Comparison of ENCODE assay signal across 19 cellular contexts in the genomic region with DNA sequence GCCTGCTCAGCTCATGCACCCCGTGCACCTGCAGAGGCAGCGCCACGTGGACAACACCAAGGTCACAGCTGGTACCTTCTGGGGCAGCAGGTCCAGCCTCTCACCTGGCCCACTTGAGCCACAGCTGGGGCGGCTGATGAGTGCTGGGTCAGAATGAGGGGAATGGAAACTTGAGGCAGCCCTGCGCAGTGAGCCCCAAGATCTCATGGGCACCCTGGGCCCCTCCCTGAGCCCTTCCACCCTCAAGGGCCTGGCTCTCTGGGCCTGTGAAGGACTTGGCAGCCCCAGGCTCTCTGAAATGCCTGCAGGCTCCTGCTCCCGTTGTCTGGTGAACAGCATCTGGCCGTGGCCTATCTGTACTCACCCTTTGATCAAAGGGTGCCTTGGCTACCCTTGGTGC.
"Had no signal": no experiment of that assay in that cellular context is flagged by ENCODE, and none has a peak within 500 bp of the region (broad histone marks: within the 10 kb centered on the region; RNA-seq: fewer than 3 reads in every experiment).

No MANE protein-coding gene starts in this region.

- H3K36me3 ChIP-seq: ovary had no signal

- H3K27ac Mint-ChIP-seq: activated CD4-positive, alpha-beta memory T cell treated with anti-CD3 and anti-CD28 coated beads for 36 hours; activated naive CD8-positive, alpha-beta T cell treated with anti-CD3 and anti-CD28 coated beads, Interleukin-2, amount 10 ng/mL, durations not matched to agents 7 days and 5 days; brain; dendritic cell treated with granulocyte-macrophage colony-stimulating factor and Interleukin-4, amounts not matched to agents 40 ng/mL and 50 ng/mL, for 4 days; immature natural killer cell; naive thymus-derived CD4-positive, alpha-beta T cell; stimulated activated naive B cell treated with anti-CD40 and anti-IgM and Interleukin-4, amounts not matched to agents 10 μg/mL and 1 μg/mL and 100 μg/mL, for 72 hours had no signal

- H3K4me3 ChIP-seq: mucosa of descending colon, ovary had no signal

- H3K4me1 Mint-ChIP-seq: activated naive CD8-positive, alpha-beta T cell treated with anti-CD3 and anti-CD28 coated beads, Interleukin-2, amount 10 ng/mL, durations not matched to agents 7 days and 5 days; central memory CD8-positive, alpha-beta T cell; immature natural killer cell; naive thymus-derived CD4-positive, alpha-beta T cell; stimulated activated naive B cell treated with anti-CD40 and anti-IgM and Interleukin-4, amounts not matched to agents 10 μg/mL and 1 μg/mL and 100 μg/mL, for 72 hours had no signal

- DNase-seq: activated CD4-positive, alpha-beta memory T cell treated with anti-CD3 and anti-CD28 coated beads for 36 hours; activated naive CD4-positive, alpha-beta T cell; activated naive CD8-positive, alpha-beta T cell treated with anti-CD3 and anti-CD28 coated beads, Interleukin-2, amount 10 ng/mL, durations not matched to agents 7 days and 5 days; effector memory CD4-positive, alpha-beta T cell; foreskin melanocyte; immature natural killer cell; mammary epithelial cell; mucosa of descending colon; naive thymus-derived CD4-positive, alpha-beta T cell; stimulated activated naive B cell treated with anti-CD40 and anti-IgM and Interleukin-4, amounts not matched to agents 10 μg/mL and 1 μg/mL and 100 μg/mL, for 72 hours; T-helper 1 cell; trophoblast cell had no signal

- H3K36me3 Mint-ChIP-seq: activated CD4-positive, alpha-beta memory T cell treated with anti-CD3 and anti-CD28 coated beads for 36 hours; activated naive CD8-positive, alpha-beta T cell treated with anti-CD3 and anti-CD28 coated beads, Interleukin-2, amount 10 ng/mL, durations not matched to agents 7 days and 5 days; brain; immature natural killer cell; naive thymus-derived CD4-positive, alpha-beta T cell; stimulated activated naive B cell treated with anti-CD40 and anti-IgM and Interleukin-4, amounts not matched to agents 10 μg/mL and 1 μg/mL and 100 μg/mL, for 72 hours had no signal

- H3K9me3 ChIP-seq: ovary had no signal

- ATAC-seq: left colon; mucosa of descending colon; naive thymus-derived CD4-positive, alpha-beta T cell; SK-N-SH treated with all-trans-retinoic acid at 6 μM for 48 hours; stimulated activated naive B cell treated with anti-CD40 and anti-IgM and Interleukin-4, amounts not matched to agents 10 μg/mL and 1 μg/mL and 100 μg/mL, for 72 hours had no signal

- H3K27me3 ChIP-seq: ovary had no signal

- H3K4me3 Mint-ChIP-seq: activated CD4-positive, alpha-beta memory T cell treated with anti-CD3 and anti-CD28 coated beads for 36 hours; activated naive CD8-positive, alpha-beta T cell treated with anti-CD3 and anti-CD28 coated beads, Interleukin-2, amount 10 ng/mL, durations not matched to agents 7 days and 5 days; brain; central memory CD8-positive, alpha-beta T cell; dendritic cell treated with granulocyte-macrophage colony-stimulating factor and Interleukin-4, amounts not matched to agents 40 ng/mL and 50 ng/mL, for 4 days; immature natural killer cell; naive thymus-derived CD4-positive, alpha-beta T cell; stimulated activated naive B cell treated with anti-CD40 and anti-IgM and Interleukin-4, amounts not matched to agents 10 μg/mL and 1 μg/mL and 100 μg/mL, for 72 hours had no signal

- H3K27ac ChIP-seq: ovary, VCaP had no signal

- H3K9me3 Mint-ChIP-seq: activated CD4-positive, alpha-beta memory T cell treated with anti-CD3 and anti-CD28 coated beads for 36 hours; activated naive CD8-positive, alpha-beta T cell treated with anti-CD3 and anti-CD28 coated beads, Interleukin-2, amount 10 ng/mL, durations not matched to agents 7 days and 5 days; dendritic cell treated with granulocyte-macrophage colony-stimulating factor and Interleukin-4, amounts not matched to agents 40 ng/mL and 50 ng/mL, for 4 days; immature natural killer cell had no signal

- H3K27me3 Mint-ChIP-seq: activated naive CD8-positive, alpha-beta T cell treated with anti-CD3 and anti-CD28 coated beads, Interleukin-2, amount 10 ng/mL, durations not matched to agents 7 days and 5 days; central memory CD8-positive, alpha-beta T cell; dendritic cell treated with granulocyte-macrophage colony-stimulating factor and Interleukin-4, amounts not matched to agents 40 ng/mL and 50 ng/mL, for 4 days had no signal
